In the genomic region with DNA sequence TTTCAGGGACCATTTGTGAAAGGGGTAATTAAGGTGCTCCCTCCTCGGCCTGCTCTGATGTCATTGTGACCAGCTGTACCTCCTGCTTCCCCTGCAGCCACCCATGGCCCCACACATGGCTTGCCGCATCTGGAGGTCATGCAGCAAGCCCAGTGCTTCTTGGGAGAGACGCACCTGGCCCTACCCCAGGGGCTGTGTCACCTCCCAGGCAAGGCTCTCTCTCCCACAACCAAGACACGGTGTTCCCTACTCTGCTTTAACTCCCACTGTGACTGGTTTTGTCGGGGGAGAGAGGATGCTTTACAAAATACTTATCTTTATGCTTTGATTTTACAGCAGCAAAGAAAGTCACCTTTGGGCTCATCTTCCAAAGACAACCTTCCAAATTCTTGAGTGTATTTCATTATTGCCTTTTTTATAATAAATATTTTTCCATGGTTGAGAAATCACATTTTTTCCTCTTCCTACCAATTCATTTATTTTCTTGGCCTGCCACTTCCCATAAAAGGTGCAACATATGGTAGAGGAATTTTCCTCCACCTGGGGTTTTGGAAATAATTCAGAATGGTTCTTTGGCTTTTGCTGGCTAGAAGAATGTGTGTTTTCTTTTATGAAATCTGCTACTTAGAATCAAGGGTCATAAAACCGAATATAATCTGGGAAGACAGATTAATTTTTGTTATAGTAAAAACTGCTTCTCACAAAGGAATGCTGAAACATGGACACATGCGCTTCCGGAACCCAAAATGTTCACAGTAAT, we compare ENCODE assay signal across 27 cellular contexts.
"Had no signal": no experiment of that assay in that cellular context is flagged by ENCODE, and none has a peak within 500 bp of the region (broad histone marks: within the 10 kb centered on the region; RNA-seq: fewer than 3 reads in every experiment).

No MANE protein-coding gene starts in this region.

- H3K36me3 ChIP-seq: colonic mucosa, esophagus squamous epithelium, heart right ventricle, left lung, ovary, sigmoid colon, suprapubic skin, transverse colon, vagina had no signal

- H3K27me3 Mint-ChIP-seq: stimulated activated naive CD8-positive, alpha-beta T cell treated with anti-CD3 and anti-CD28 coated beads, Interleukin-15, Interleukin-2, amounts not matched to agents 100 ng/mL and 50 ng/mL, for 24 hours had no signal

- H3K9me3 ChIP-seq: colonic mucosa, esophagus squamous epithelium, heart right ventricle, left lung, mucosa of descending colon, ovary, psoas muscle, sigmoid colon, suprapubic skin, transverse colon, vagina had no signal

- H3K4me3 Mint-ChIP-seq: dendritic cell treated with granulocyte-macrophage colony-stimulating factor and Interleukin-4, amounts not matched to agents 40 ng/mL and 50 ng/mL, for 4 days; endodermal cell; mesothelial cell of epicardium; naive B cell; nephron; stimulated activated memory B cell treated with anti-CD40 and anti-IgM and Interleukin-4, amounts not matched to agents 10 μg/mL and 1 μg/mL and 100 μg/mL, for 72 hours; stimulated activated naive CD8-positive, alpha-beta T cell treated with anti-CD3 and anti-CD28 coated beads, Interleukin-15, Interleukin-2, amounts not matched to agents 100 ng/mL and 50 ng/mL, for 24 hours had no signal

- H3K4me1 Mint-ChIP-seq: stimulated activated memory B cell treated with anti-CD40 and anti-IgM and Interleukin-4, amounts not matched to agents 10 μg/mL and 1 μg/mL and 100 μg/mL, for 72 hours had no signal

- H3K27ac ChIP-seq: colonic mucosa, esophagus squamous epithelium, heart right ventricle, left lung, ovary, psoas muscle, sigmoid colon, suprapubic skin, transverse colon, vagina had no signal

- H3K4me3 ChIP-seq: colonic mucosa, esophagus squamous epithelium, heart right ventricle, left lung, mucosa of descending colon, ovary, psoas muscle, sigmoid colon, suprapubic skin, transverse colon, vagina had no signal

- H3K9me3 Mint-ChIP-seq: dendritic cell treated with granulocyte-macrophage colony-stimulating factor and Interleukin-4, amounts not matched to agents 40 ng/mL and 50 ng/mL, for 4 days; endodermal cell; mesothelial cell of epicardium; nephron; stimulated activated naive CD8-positive, alpha-beta T cell treated with anti-CD3 and anti-CD28 coated beads, Interleukin-15, Interleukin-2, amounts not matched to agents 100 ng/mL and 50 ng/mL, for 24 hours had no signal

- H3K36me3 Mint-ChIP-seq: mesothelial cell of epicardium; stimulated activated memory B cell treated with anti-CD40 and anti-IgM and Interleukin-4, amounts not matched to agents 10 μg/mL and 1 μg/mL and 100 μg/mL, for 72 hours had no signal

- H3K27ac Mint-ChIP-seq: dendritic cell treated with granulocyte-macrophage colony-stimulating factor and Interleukin-4, amounts not matched to agents 40 ng/mL and 50 ng/mL, for 4 days; endodermal cell; mesothelial cell of epicardium; naive B cell; nephron; stimulated activated memory B cell treated with anti-CD40 and anti-IgM and Interleukin-4, amounts not matched to agents 10 μg/mL and 1 μg/mL and 100 μg/mL, for 72 hours; stimulated activated naive CD8-positive, alpha-beta T cell treated with anti-CD3 and anti-CD28 coated beads, Interleukin-15, Interleukin-2, amounts not matched to agents 100 ng/mL and 50 ng/mL, for 24 hours had no signal

- H3K4me1 ChIP-seq: colonic mucosa, suprapubic skin had no signal

- ATAC-seq: heart right ventricle; left cardiac atrium; left lung; mucosa of descending colon; psoas muscle; right cardiac atrium; stimulated activated memory B cell treated with anti-CD40 and anti-IgM and Interleukin-4, amounts not matched to agents 10 μg/mL and 1 μg/mL and 100 μg/mL, for 72 hours had no signal

- H3K27me3 ChIP-seq: colonic mucosa, heart right ventricle, left lung, ovary, sigmoid colon, suprapubic skin, transverse colon, vagina had no signal

- DNase-seq: colonic mucosa; effector CD8-positive, alpha-beta T cell; esophagus squamous epithelium; foreskin melanocyte; glutamatergic neuron; heart right ventricle; hippocampal formation; left cardiac atrium; left lung; mesenchymal stem cell; mucosa of descending colon; naive B cell; occipital lobe; ovary; psoas muscle; right cardiac atrium; sigmoid colon; stimulated activated CD4-positive, alpha-beta T cell treated with anti-CD3 and anti-CD28 coated beads, Interleukin-4, amount 100 ng/mL, for 4 hours; transverse colon had no signal
